ENCODE assay signal across 6 cellular contexts in genomic region chr3:72313308-72313707, GRCh38.
"Had no signal": no experiment of that assay in that cellular context is flagged by ENCODE, and none has a peak within 500 bp of the region (broad histone marks: within the 10 kb centered on the region; RNA-seq: fewer than 3 reads in every experiment).

No MANE protein-coding gene starts in this region.

- H3K27ac ChIP-seq: HL-60 had no signal

- H3K27ac Mint-ChIP-seq: IgD-negative memory B cell had no signal

- ATAC-seq: HepG2 had no signal

- H3K27me3 Mint-ChIP-seq: IgD-negative memory B cell had no signal

- H3K4me3 Mint-ChIP-seq: IgD-negative memory B cell had no signal

- DNase-seq: IMR-90, KBM-7 had no signal

- H3K36me3 Mint-ChIP-seq: IgD-negative memory B cell had no signal

- FAIRE-seq: HepG2, HTR-8/SVneo had no signal
